Comparison of ENCODE assay signal across 26 cellular contexts in genomic region chr3:142934128-142934896, GRCh38. TPM values are rescaled to one million over a fixed set of nuclear protein-coding genes. Genes with fewer than 3 reads are reported as not detected.
"Had no signal": no experiment of that assay in that cellular context is flagged by ENCODE, and none has a peak within 500 bp of the region (broad histone marks: within the 10 kb centered on the region; RNA-seq: fewer than 3 reads in every experiment).

No MANE protein-coding gene starts in this region.

- ATAC-seq: Right ventricle myocardium inferior, SK-N-SH treated with all-trans-retinoic acid at 6 μM for 48 hours had no signal

- H3K4me2 ChIP-seq: PC-9 had no signal

- H3K4me3 ChIP-seq: PC-9, Peyer's patch, SJCRH30 had no signal

- DNase-seq: Karpas-422; KG1; MM.1S; NCI-H1092 treated with DMSO at 0.1 percent for 48 hours; NCI-H1436; NCI-H187; NCI-H2029; NCI-H2081 treated with DMSO at 0.1 percent for 48 hours; NCI-H2171; NCI-H226; NCI-H446; NCI-H510A; NCI-H524 treated with DMSO at 0.1 percent for 48 hours; NCI-H69; NCI-H774; NK-92 treated with Interleukin-12 subunit alpha and Interleukin-12 subunit beta, amount 100 ng/mL, for 24 hours; OCI-M1; PC-9; Peyer's patch; SHP77 treated with DMSO at 0.1 percent for 48 hours had no signal

- H2AFZ ChIP-seq: PC-9 had no signal

- H3K36me3 ChIP-seq: Peyer's patch, SJCRH30 had no signal

- H3K4me1 ChIP-seq: Peyer's patch, SJCRH30 had no signal

- H3K27ac ChIP-seq: HL-60, PC-9, Peyer's patch, SJCRH30 had no signal

- H3K27me3 ChIP-seq: Peyer's patch, SJCRH30 had no signal

- H3K9me3 ChIP-seq: Peyer's patch, SJCRH30 had no signal

RNA-seq across cellular contexts. Expression of gene PAQR9, which starts 29.2 kb away (rescaled TPM):
- total RNA-seq: HT-29, PC-9, Peyer's patch, RPMI7951 had no signal
